ENCODE assay signal across 8 cellular contexts in the genomic region with DNA sequence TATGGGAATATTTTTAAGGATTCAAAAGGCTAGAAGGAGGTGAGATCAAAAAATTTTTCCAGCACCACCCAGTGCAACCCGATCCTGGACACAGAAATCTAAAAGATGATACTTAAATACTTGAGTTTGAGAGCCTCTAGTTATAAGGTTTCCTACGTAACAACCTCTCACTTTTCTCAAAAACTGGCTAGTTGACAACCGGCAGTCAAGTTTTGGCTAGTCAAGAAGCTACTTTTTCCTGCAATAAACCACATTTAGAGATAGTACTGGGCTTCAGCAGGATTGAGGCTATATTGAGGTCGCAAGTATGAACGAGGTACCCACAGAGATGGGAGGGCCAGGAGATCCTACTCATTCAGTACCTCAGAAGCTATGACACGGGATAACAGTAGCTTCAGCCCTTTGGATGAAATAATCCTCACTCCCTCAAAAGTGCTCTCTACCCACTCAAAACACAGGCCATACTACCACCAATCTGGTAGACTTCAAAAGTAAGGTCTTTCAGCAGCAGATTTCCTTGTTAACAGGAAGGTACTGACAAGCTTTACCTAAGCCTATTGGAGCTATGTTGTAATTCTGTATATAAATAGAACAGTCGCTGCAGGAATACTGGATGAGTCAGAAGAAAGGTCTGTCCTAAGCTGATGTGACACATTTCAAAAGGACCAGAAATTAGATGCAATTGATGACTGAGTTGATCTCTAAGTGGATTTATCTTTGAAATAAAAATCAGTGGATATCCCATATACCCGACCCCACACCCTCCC. TPM values are rescaled to one million over a fixed set of nuclear protein-coding genes. Genes with fewer than 3 reads are reported as not detected.
A peak's percentile ranks its signal among the peaks of the same experiment; 100 is the strongest.
DNase-seq lines count a peak whose midpoint lies in the region; ATAC-seq, FAIRE-seq and TF ChIP-seq lines count a peak whose summit lies in the region.

No MANE protein-coding gene starts in this region.

- no peak for FAIRE-seq in H54 (lab: Jason Lieb, UNC)

- no peaks in the 10 kb centered on the region for H3K9me3 ChIP-seq in RWPE2 (ENCODE audit: severe bottlenecking)
- H3K9me3 ChIP-seq in sigmoid colon, result no peaks in the 10 kb centered on the region

- TF ChIP-seq EP300 in sigmoid colon (IDR thresholded peaks at IDR 0.05), result no peak

- H3K27ac ChIP-seq in RWPE2 (ENCODE audit: poor library complexity, severe bottlenecking) (peak overlapping the region; percentile 97), sigmoid colon (peak overlapping the region in 3 of 4 donors; percentile 78 to 84 (median 82)), coronary artery (peak overlapping the region in 1 of 2 donors; percentile 86)

- DNase-seq in H54 (ENCODE audit: insufficient read length, low spot score), result peak; percentile 35
- DNase-seq in RWPE2 (ENCODE audit: low spot score), result no peak
- peak; percentile 20 for DNase-seq in fibroblast of gingiva (ENCODE audit: low read depth)
- DNase-seq in sigmoid colon, result no peak
- DNase-seq in NCI-H2081 (lab: John Stamatoyannopoulos, UW), result no peak
- DNase-seq in coronary artery (ENCODE audit: low spot score), result no peak
- DNase-seq in GF-D8 (lab: John Stamatoyannopoulos, UW), result no peak
- no peak for DNase-seq in NCI-H187 (lab: John Stamatoyannopoulos, UW)

- peak; percentile 22; the same call in 2 of the 3 replicates for ATAC-seq in RWPE2 (ENCODE audit: low read depth)

- no peaks in the 10 kb centered on the region for H3K36me3 ChIP-seq in RWPE2 (ENCODE audit: low read depth)
- no peaks in the 10 kb centered on the region for H3K36me3 ChIP-seq in sigmoid colon

- WGBS in sigmoid colon, 2 donors, result 63 to 77% methylated on average over 8 of the region's 8 CpGs

- H3K4me3 ChIP-seq in RWPE2 (ENCODE audit: severe bottlenecking), result no peak overlapping the region
- no peak overlapping the region for H3K4me3 ChIP-seq in sigmoid colon
- no peak overlapping the region for H3K4me3 ChIP-seq in coronary artery

- no peak for TF ChIP-seq POLR2A in H54 (IDR thresholded peaks at IDR 0.05; ENCODE audit: low read depth, low read length)
- no peak for TF ChIP-seq POLR2A in sigmoid colon (IDR thresholded peaks at IDR 0.05)

- intact Hi-C loops in sigmoid colon (cut with DNase I), result loop anchor here (2.0 to 10.0 kb wide), 7 partner anchors 93 to 902 kb away; partner anchors contain the start of genes EIF4E, METAP1 and TRMT10A

- H3K27me3 ChIP-seq in RWPE2 (ENCODE audit: insufficient read depth, poor library complexity, severe bottlenecking) (no peaks in the 10 kb centered on the region), sigmoid colon (no peaks in the 10 kb centered on the region)

- TF ChIP-seq CTCF in RWPE2 (IDR thresholded peaks at IDR 0.05; ENCODE audit: poor library complexity, severe bottlenecking), result no peak
- TF ChIP-seq CTCF in sigmoid colon (IDR thresholded peaks at IDR 0.05), result no peak
- TF ChIP-seq CTCF in coronary artery (IDR thresholded peaks at IDR 0.05), result no peak

- H3K4me1 ChIP-seq in RWPE2 (ENCODE audit: insufficient read depth, poor library complexity, severe bottlenecking) (peaks cover 37% of the 10 kb centered on the region), sigmoid colon (peaks cover 0 to 45% (median 21%) of the 10 kb centered on the region in 4 donors)

RNA-seq across cellular contexts. Expression of gene TSPAN5, which starts 1.5 kb away (rescaled TPM):
- 10 to 100 TPM; 11.2 to 18.6 (median 13.5) TPM for total RNA-seq in sigmoid colon
- polyA plus RNA-seq in sigmoid colon, result 1 to 10 TPM; 1.2 to 4.4 (median 1.8) TPM

Comparison
In these comparisons a context has a peak if more than half of its experiments do, and no peak if none do; other contexts are left out.
1. DNase-seq: peak in H54 (single experiment) and fibroblast of gingiva (single experiment); none in RWPE2 (single experiment), sigmoid colon (single experiment), NCI-H2081 (0 of 2), coronary artery (single experiment), GF-D8 (single experiment) and NCI-H187 (0 of 2).